13 cellular contexts compared by ENCODE assay signal in genomic region chr4:16677545-16677944, GRCh38.
"Had no signal": no experiment of that assay in that cellular context is flagged by ENCODE, and none has a peak within 500 bp of the region (broad histone marks: within the 10 kb centered on the region; RNA-seq: fewer than 3 reads in every experiment).

No MANE protein-coding gene starts in this region.

- H3K27me3 Mint-ChIP-seq: memory B cell had no signal

- H3K36me3 ChIP-seq: gastrocnemius medialis, tibial nerve had no signal

- DNase-seq: activated CD4-positive, alpha-beta T cell treated with anti-CD3 and anti-CD28 coated beads, Interleukin-2, amount 50 U/mL, for 1 hour; activated naive CD4-positive, alpha-beta T cell; gastrocnemius medialis; left colon; natural killer cell; posterior cingulate gyrus; retina; stimulated activated CD4-positive, alpha-beta T cell treated with anti-CD3 and anti-CD28 coated beads, Interleukin-15, amount 100 ng/mL, for 24 hours; stimulated activated CD4-positive, alpha-beta T cell treated with anti-CD3 and anti-CD28 coated beads, Interleukin-4, amount 100 ng/mL, for 1 hour; stimulated activated naive B cell treated with anti-CD40 and anti-IgM and Interleukin-4, amounts not matched to agents 10 μg/mL and 1 μg/mL and 100 μg/mL, for 72 hours had no signal

- H3K4me3 Mint-ChIP-seq: memory B cell; natural killer cell; stimulated activated naive B cell treated with anti-CD40 and anti-IgM and Interleukin-4, amounts not matched to agents 10 μg/mL and 1 μg/mL and 100 μg/mL, for 72 hours had no signal

- H3K4me1 Mint-ChIP-seq: natural killer cell; stimulated activated naive B cell treated with anti-CD40 and anti-IgM and Interleukin-4, amounts not matched to agents 10 μg/mL and 1 μg/mL and 100 μg/mL, for 72 hours had no signal

- H3K9me3 ChIP-seq: gastrocnemius medialis, tibial nerve had no signal

- H3K4me3 ChIP-seq: gastrocnemius medialis, skin epidermis, tibial nerve had no signal

- H3K27ac ChIP-seq: gastrocnemius medialis, tibial nerve had no signal

- H3K27me3 ChIP-seq: gastrocnemius medialis, tibial nerve had no signal

- H3K27ac Mint-ChIP-seq: memory B cell; natural killer cell; stimulated activated naive B cell treated with anti-CD40 and anti-IgM and Interleukin-4, amounts not matched to agents 10 μg/mL and 1 μg/mL and 100 μg/mL, for 72 hours had no signal

- ATAC-seq: gastrocnemius medialis; left colon; natural killer cell; stimulated activated naive B cell treated with anti-CD40 and anti-IgM and Interleukin-4, amounts not matched to agents 10 μg/mL and 1 μg/mL and 100 μg/mL, for 72 hours had no signal

- H3K9me3 Mint-ChIP-seq: natural killer cell; stimulated activated naive B cell treated with anti-CD40 and anti-IgM and Interleukin-4, amounts not matched to agents 10 μg/mL and 1 μg/mL and 100 μg/mL, for 72 hours had no signal

- H3K36me3 Mint-ChIP-seq: memory B cell; natural killer cell; stimulated activated naive B cell treated with anti-CD40 and anti-IgM and Interleukin-4, amounts not matched to agents 10 μg/mL and 1 μg/mL and 100 μg/mL, for 72 hours had no signal
